1 cellular context compared by ENCODE assay signal in genomic region chr11:117443269-117444186, GRCh38.
TF ChIP-seq lines count a peak whose summit lies in the region.

No MANE protein-coding gene starts in this region.

TF ChIP-seq in GM12878, 131 proteins besides CTCF, POLR2A, EP300 and RAD21 (continued from another document):
- TF ChIP-seq KLF5 (IDR thresholded peaks at IDR 0.05; ENCODE audit: partially characterized antibody), result no peak
